8 cellular contexts compared by ENCODE assay signal in genomic region chr1:109370712-109371270, GRCh38. TPM values are rescaled to one million over a fixed set of nuclear protein-coding genes. Genes with fewer than 3 reads are reported as not detected.
DNase-seq lines count a peak whose midpoint lies in the region; ATAC-seq lines count a peak whose summit lies in the region.

No MANE protein-coding gene starts in this region.

- peak overlapping the region; percentile 52 for H2AFZ ChIP-seq in GM23248

- H3K4me1 ChIP-seq in GM23248 (ENCODE audit: insufficient read depth) (peaks cover 47% of the 10 kb centered on the region), SJSA1 (replicated peaks) (peaks cover 35% of the 10 kb centered on the region), skeletal muscle tissue (ENCODE audit: control insufficient read depth in 3 of 3, insufficient read depth in 3 of 3, low read length in 3 of 3) (peaks cover 21 to 45% (median 26%) of the 10 kb centered on the region in 3 donors)

- no peaks in the 10 kb centered on the region for H3K9me3 ChIP-seq in GM23248 (ENCODE audit: low read depth)
- H3K9me3 ChIP-seq in SJSA1 (replicated peaks), result no peaks in the 10 kb centered on the region
- H3K9me3 ChIP-seq in skeletal muscle tissue (ENCODE audit: control insufficient read depth in 3 of 3, low read length in 3 of 3), result no peaks in the 10 kb centered on the region

- H3F3A ChIP-seq in GM23248 (ENCODE audit: insufficient read depth), result peaks cover 42% of the 10 kb centered on the region

- no peaks in the 10 kb centered on the region for H3K27me3 ChIP-seq in GM23248 (replicated peaks; ENCODE audit: insufficient read depth)
- no peaks in the 10 kb centered on the region for H3K27me3 ChIP-seq in SJSA1 (replicated peaks)
- H3K27me3 ChIP-seq in skeletal muscle tissue (ENCODE audit: control insufficient read depth in 3 of 3, insufficient read depth in 3 of 3, low read length in 3 of 3), result no peaks in the 10 kb centered on the region

- peak overlapping the region; percentile 34 for H3K4me3 ChIP-seq in GM23248
- peak overlapping the region; percentile 22 for H3K4me3 ChIP-seq in SJSA1
- peak overlapping the region in 2 of 3 donors; percentile 50 to 55 for H3K4me3 ChIP-seq in skeletal muscle tissue (ENCODE audit: low read length in 3 of 3)

- H3K9ac ChIP-seq in GM23248, result peak overlapping the region; percentile 58
- peak overlapping the region; percentile 48 to 60 (median 48) for H3K9ac ChIP-seq in skeletal muscle tissue (ENCODE audit: low read depth in 1 of 3, low read length in 3 of 3)

- H3K27ac ChIP-seq in GM23248 (peak overlapping the region; percentile 89), SJSA1 (peak overlapping the region; percentile 82), skeletal muscle tissue (ENCODE audit: low read depth, low read length) (peak overlapping the region; percentile 87)

- no peaks in the 10 kb centered on the region for H3K9me2 ChIP-seq in GM23248 (ENCODE audit: insufficient read depth)

- H3K4me2 ChIP-seq in GM23248 (ENCODE audit: unreplicated experiment), result peak overlapping the region; percentile 81

- H3K79me2 ChIP-seq in GM23248 (ENCODE audit: insufficient read depth), result no peaks in the 10 kb centered on the region

- no peak for ATAC-seq in HG02973 (IDR thresholded peaks at IDR 0.05; ENCODE audit: unreplicated experiment)

- no peaks in the 10 kb centered on the region for H4K20me1 ChIP-seq in GM23248 (ENCODE audit: insufficient read depth)

- DNase-seq in GM23248 (peak; percentile 89), SJSA1 (ENCODE audit: low read depth in 1 of 2, low spot score in 2 of 2) (peak; percentile 61 to 90), fibroblast of the conjunctiva (ENCODE audit: low read depth) (peak; percentile 78), NCI-H1930 (lab: John Stamatoyannopoulos, UW) (no peak), NCI-H1092 (lab: John Stamatoyannopoulos, UW) (no peak)
- DNase-seq in stimulated activated CD8-positive, alpha-beta memory T cell treated with anti-CD3 and anti-CD28 coated beads, Interleukin-4, amount 100 ng/mL, for 48 hours, result no peak

- 68 to 70% methylated on average over 7 of the region's 7 CpGs for WGBS in GM23248 (ENCODE audit: low coverage in 1 of 2, low lambda C conversion rate in 2 of 2, missing lambda C conversion rate in 2 of 2), 2 experiments

- in situ Hi-C loops in GM23248 (cut with MboI), result no loop called here

- H3K36me3 ChIP-seq in GM23248 (ENCODE audit: low read depth), result no peaks in the 10 kb centered on the region
- H3K36me3 ChIP-seq in SJSA1, result 0 out of 2 replicates have a peak, but pooled peaks cover 2% of the 10 kb centered on the region
- H3K36me3 ChIP-seq in skeletal muscle tissue (ENCODE audit: control insufficient read depth in 3 of 3, insufficient read depth in 3 of 3, low read length in 3 of 3), result peaks cover 14 to 23% (median 17%) of the 10 kb centered on the region in 3 donors

RNA-seq across cellular contexts. Expression of gene SORT1, which starts 26.9 kb away (rescaled TPM):
- total RNA-seq in GM23248 (2014; rRNA removed; shearing (Covaris generic)), result 8.4 and 11.8 TPM in 2 replicates
- polyA plus RNA-seq in GM23248 (2016; fragmentation: Nextera tagmentation; extraction: Ambion mirVana), result 6.7 and 7.1 TPM in 2 replicates
- total RNA-seq in SJSA1 (2014; rRNA removed; shearing (Covaris generic)), result 7.7 and 11.2 TPM in 2 replicates
- total RNA-seq in skeletal muscle tissue, result 22.4 TPM

RNA-seq across cellular contexts. Expression of gene PSMA5, which starts 55.5 kb away (rescaled TPM):
- 38.8 and 53.7 TPM in 2 replicates for total RNA-seq in GM23248 (2014; rRNA removed; shearing (Covaris generic))
- polyA plus RNA-seq in GM23248 (2016; fragmentation: Nextera tagmentation; extraction: Ambion mirVana), result 89.7 and 94.5 TPM in 2 replicates
- total RNA-seq in SJSA1 (2014; rRNA removed; shearing (Covaris generic)), result 104 and 107 TPM in 2 replicates
- 28.2 TPM for total RNA-seq in skeletal muscle tissue

Comparison
In these comparisons a context has a peak if more than half of its experiments do, and no peak if none do; other contexts are left out.
1. DNase-seq: peak in GM23248 (single experiment), SJSA1 (2 of 2) and fibroblast of the conjunctiva (single experiment); none in NCI-H1930 (0 of 2), NCI-H1092 (single experiment) and stimulated activated CD8-positive, alpha-beta memory T cell treated with anti-CD3 and anti-CD28 coated beads, Interleukin-4, amount 100 ng/mL, for 48 hours (single experiment).
2. Peak in every context shown above with its lines, with median percentiles within 50 percentile points of each other: H3K27ac ChIP-seq and H3K4me3 ChIP-seq.